In genomic region chr14:33509927-33510535, GRCh38 we compare ENCODE assay signal across 14 cellular contexts.
DNase-seq lines count a peak whose midpoint lies in the region; ATAC-seq and TF ChIP-seq lines count a peak whose summit lies in the region.
"Had no signal": no experiment of that assay in that cellular context is flagged by ENCODE, and none has a peak within 500 bp of the region (broad histone marks: within the 10 kb centered on the region; RNA-seq: fewer than 3 reads in every experiment).

No MANE protein-coding gene starts in this region.

- H3K9me3 Mint-ChIP-seq in activated CD4-positive, alpha-beta T cell treated with anti-CD3 and anti-CD28 coated beads, Interleukin-2, amount 10 ng/mL, durations not matched to agents 7 days and 5 days = no peaks in the 10 kb centered on the region
- H3K9me3 Mint-ChIP-seq: activated naive CD8-positive, alpha-beta T cell treated with anti-CD3 and anti-CD28 coated beads for 36 hours had no signal

- no peak for ATAC-seq in activated CD4-positive, CD25-positive, alpha-beta regulatory T cell treated with anti-CD3 and anti-CD28 coated beads, Interleukin-2, amount 50 U/mL, for 24 hours
- no peak for ATAC-seq in HG03442 (IDR thresholded peaks at IDR 0.05; ENCODE audit: unreplicated experiment)
- no peak for ATAC-seq in GM21367 (IDR thresholded peaks at IDR 0.05; ENCODE audit: unreplicated experiment)
- ATAC-seq: psoas muscle had no signal

- DNase-seq in HS-5 (ENCODE audit: low read depth) = peak; percentile 2
- no peak for DNase-seq in SK-N-SH
- peak; percentile 76 for DNase-seq in fibroblast of mammary gland (ENCODE audit: low read depth)
- DNase-seq in renal cortical epithelial cell (ENCODE audit: low read depth) = peak; percentile 93
- DNase-seq in activated CD4-positive, alpha-beta T cell treated with anti-CD3 and anti-CD28 coated beads, Interleukin-2, amount 10 ng/mL, durations not matched to agents 7 days and 5 days = no peak
- DNase-seq: activated CD8-positive, alpha-beta memory T cell treated with anti-CD3 and anti-CD28 coated beads for 24 hours; activated naive CD8-positive, alpha-beta T cell treated with anti-CD3 and anti-CD28 coated beads for 36 hours; effector memory CD4-positive, alpha-beta T cell; hippocampal formation; NCI-H510A treated with DMSO at 0.1 percent for 48 hours; psoas muscle had no signal

- no peaks in the 10 kb centered on the region for H3K79me2 ChIP-seq in SK-N-SH (ENCODE audit: insufficient read depth)

- H3K4me3 ChIP-seq in SK-N-SH (ENCODE audit: low read depth in 2 of 2, low read length in 1 of 2) (no peak overlapping the region), fibroblast of mammary gland (ENCODE audit: control insufficient read depth, low read depth, low read length) (no peak overlapping the region)
- H3K4me3 ChIP-seq: psoas muscle had no signal

- no peak overlapping the region for H3K9ac ChIP-seq in SK-N-SH

- no peaks in the 10 kb centered on the region for H3K27me3 ChIP-seq in SK-N-SH (ENCODE audit: insufficient read depth)

- H4K20me1 ChIP-seq in SK-N-SH (ENCODE audit: insufficient read depth) = no peaks in the 10 kb centered on the region

- WGBS in SK-N-SH (ENCODE audit: low lambda C conversion rate) = 79% methylated on average over 9 of the region's 9 CpGs

- H3K27ac Mint-ChIP-seq in activated CD4-positive, alpha-beta T cell treated with anti-CD3 and anti-CD28 coated beads, Interleukin-2, amount 10 ng/mL, durations not matched to agents 7 days and 5 days = no peak overlapping the region
- H3K27ac Mint-ChIP-seq: activated naive CD8-positive, alpha-beta T cell treated with anti-CD3 and anti-CD28 coated beads for 36 hours had no signal

- no peak overlapping the region for H2AFZ ChIP-seq in SK-N-SH (ENCODE audit: low read depth)

- H3K4me1 Mint-ChIP-seq in activated CD4-positive, alpha-beta T cell treated with anti-CD3 and anti-CD28 coated beads, Interleukin-2, amount 10 ng/mL, durations not matched to agents 7 days and 5 days = no peaks in the 10 kb centered on the region
- H3K4me1 Mint-ChIP-seq: activated naive CD8-positive, alpha-beta T cell treated with anti-CD3 and anti-CD28 coated beads for 36 hours had no signal

- TF ChIP-seq CTCF in SK-N-SH (IDR thresholded peaks at IDR 0.05) (no peak), fibroblast of mammary gland (conservative IDR thresholded peaks at IDR 0.05; ENCODE audit: control insufficient read depth, insufficient read depth, low read depth, low read length) (no peak)

- H3K36me3 ChIP-seq in SK-N-SH (replicated peaks in 1 of 2; ENCODE audit: control insufficient read depth in 1 of 2, insufficient read depth in 2 of 2, low read length in 1 of 2) = no peaks in the 10 kb centered on the region

- no peaks in the 10 kb centered on the region for H3K36me3 Mint-ChIP-seq in activated CD4-positive, alpha-beta T cell treated with anti-CD3 and anti-CD28 coated beads, Interleukin-2, amount 10 ng/mL, durations not matched to agents 7 days and 5 days (ENCODE audit: low read depth)
- H3K36me3 Mint-ChIP-seq: activated naive CD8-positive, alpha-beta T cell treated with anti-CD3 and anti-CD28 coated beads for 36 hours had no signal

- H3K9me3 ChIP-seq in SK-N-SH = no peaks in the 10 kb centered on the region
- H3K9me3 ChIP-seq: psoas muscle had no signal

- no peaks in the 10 kb centered on the region for H3K9me2 ChIP-seq in SK-N-SH

- TF ChIP-seq EP300 in SK-N-SH (IDR thresholded peaks at IDR 0.05; ENCODE audit: borderline replicate concordance in 1 of 2, low read depth in 1 of 2, low read length in 1 of 2) = no peak

- H3K4me3 Mint-ChIP-seq in activated CD4-positive, alpha-beta T cell treated with anti-CD3 and anti-CD28 coated beads, Interleukin-2, amount 10 ng/mL, durations not matched to agents 7 days and 5 days = no peak overlapping the region
- H3K4me3 Mint-ChIP-seq: activated naive CD8-positive, alpha-beta T cell treated with anti-CD3 and anti-CD28 coated beads for 36 hours had no signal

- peaks cover 0 to 4% of the 10 kb centered on the region in 2 experiments; a peak in 3 of 4 replicates for H3K4me1 ChIP-seq in SK-N-SH (ENCODE audit: control insufficient read depth in 1 of 2, insufficient read depth in 2 of 2, low read depth in 1 of 2, low read length in 1 of 2)
- H3K4me1 ChIP-seq: psoas muscle had no signal

- H3F3A ChIP-seq in SK-N-SH (replicated peaks; ENCODE audit: insufficient read depth) = peaks cover 8% of the 10 kb centered on the region

- no peak for TF ChIP-seq RAD21 in SK-N-SH (IDR thresholded peaks at IDR 0.05; ENCODE audit: low read length)

- no peak overlapping the region for H3K27ac ChIP-seq in SK-N-SH (ENCODE audit: low read depth in 2 of 2, low read length in 1 of 2)
- H3K27ac ChIP-seq: psoas muscle had no signal

- no peak overlapping the region for H3K4me2 ChIP-seq in SK-N-SH

- peaks cover 2% of the 10 kb centered on the region for H3K27me3 Mint-ChIP-seq in activated CD4-positive, alpha-beta T cell treated with anti-CD3 and anti-CD28 coated beads, Interleukin-2, amount 10 ng/mL, durations not matched to agents 7 days and 5 days
- H3K27me3 Mint-ChIP-seq: activated naive CD8-positive, alpha-beta T cell treated with anti-CD3 and anti-CD28 coated beads for 36 hours had no signal

- CTCF ChIA-PET in SK-N-SH (lab: Yijun Ruan, JAX) = interaction anchor here (1.5 kb wide), 1 partner anchor 10 kb away, joined by 4 read pairs; no protein-coding TSS in a partner anchor
- CTCF ChIA-PET in activated CD4-positive, alpha-beta T cell treated with anti-CD3 and anti-CD28 coated beads, Interleukin-2, amount 10 ng/mL, durations not matched to agents 7 days and 5 days (lab: Charles Lee) = no interaction called here

- POLR2A ChIA-PET in SK-N-SH (lab: Yijun Ruan, JAX) = no interaction called here
- POLR2A ChIA-PET in activated CD4-positive, alpha-beta T cell treated with anti-CD3 and anti-CD28 coated beads, Interleukin-2, amount 10 ng/mL, durations not matched to agents 7 days and 5 days (lab: Charles Lee) = no interaction called here

TF ChIP-seq in SK-N-SH, 30 proteins besides CTCF, POLR2A, EP300 and RAD21 (continues in another document):
- no peak for TF ChIP-seq MXI1 (IDR thresholded peaks at IDR 0.05; ENCODE audit: low read depth, low read length)
- no peak for TF ChIP-seq FOXJ3 (CRISPR knock-in tag; IDR thresholded peaks at IDR 0.05)
- TF ChIP-seq USF1 (IDR thresholded peaks at IDR 0.05; ENCODE audit: borderline replicate concordance, low read depth) = no peak
- TF ChIP-seq RCOR1 (IDR thresholded peaks at IDR 0.05; ENCODE audit: low read length) = no peak
- TF ChIP-seq NRF1 (IDR thresholded peaks at IDR 0.05; ENCODE audit: low read depth, low read length) = no peak
- no peak for TF ChIP-seq TAF1 (IDR thresholded peaks at IDR 0.05; ENCODE audit: borderline replicate concordance, low read depth, low read length)
- 0 out of 2 replicates have a peak, but pooled peaks have one; percentile 14 for TF ChIP-seq NFIC (IDR thresholded peaks at IDR 0.05; ENCODE audit: borderline replicate concordance)
- no peak for TF ChIP-seq CHD2 (IDR thresholded peaks at IDR 0.05; ENCODE audit: low read length, partially characterized antibody)
- no peak for TF ChIP-seq USF2 (IDR thresholded peaks at IDR 0.05; ENCODE audit: borderline replicate concordance, low read depth, low read length)
- peak; percentile 29; the same call in 1 of the 2 replicates for TF ChIP-seq TCF12 (IDR thresholded peaks at IDR 0.05)
- no peak for TF ChIP-seq MAX (IDR thresholded peaks at IDR 0.05; ENCODE audit: low read depth)
- TF ChIP-seq JUND (IDR thresholded peaks at IDR 0.05) = no peak
- peak; percentile 13; the same call in 1 of the 2 replicates for TF ChIP-seq FOSL2 (IDR thresholded peaks at IDR 0.05; ENCODE audit: borderline replicate concordance, low read depth)
- TF ChIP-seq MEF2A (IDR thresholded peaks at IDR 0.05; ENCODE audit: borderline replicate concordance, low read depth) = no peak
- TF ChIP-seq ZBTB33 (IDR thresholded peaks at IDR 0.05; ENCODE audit: borderline replicate concordance, low read depth) = no peak

Comparison
In these comparisons a context has a peak if more than half of its experiments do, and no peak if none do; other contexts are left out.
1. DNase-seq: peak in HS-5 (single experiment), fibroblast of mammary gland (single experiment) and renal cortical epithelial cell (single experiment); none in SK-N-SH (single experiment) and activated CD4-positive, alpha-beta T cell treated with anti-CD3 and anti-CD28 coated beads, Interleukin-2, amount 10 ng/mL, durations not matched to agents 7 days and 5 days (single experiment).